Comparison of ENCODE assay signal across 16 cellular contexts in genomic region chr5:143850050-143850713, GRCh38. TPM values are rescaled to one million over a fixed set of nuclear protein-coding genes. Genes with fewer than 3 reads are reported as not detected.
DNase-seq lines count a peak whose midpoint lies in the region; ATAC-seq lines count a peak whose summit lies in the region.
"Had no signal": no experiment of that assay in that cellular context is flagged by ENCODE, and none has a peak within 500 bp of the region (broad histone marks: within the 10 kb centered on the region; RNA-seq: fewer than 3 reads in every experiment).

No MANE protein-coding gene starts in this region.

- H3K4me3 ChIP-seq in CD4-positive, CD25-positive, alpha-beta regulatory T cell (ENCODE audit: low read depth, low read length): peak overlapping the region; percentile 43
- H3K4me3 ChIP-seq: HAP-1, hepatocyte had no signal

- peaks cover 0 to 6% (median 0%) of the 10 kb centered on the region in 4 donors for H3K4me1 Mint-ChIP-seq in CD4-positive, CD25-positive, alpha-beta regulatory T cell
- H3K4me1 Mint-ChIP-seq in T-helper 2 cell treated with Interferon-gamma antibody and Interleukin-4, amounts not matched to agents 5 μg/mL and 100 μg/mL, for 36 hours (ENCODE audit: low read depth): peaks cover 4% of the 10 kb centered on the region

- peak overlapping the region in 1 of 3 donors; percentile 55 for H3K27ac Mint-ChIP-seq in CD4-positive, CD25-positive, alpha-beta regulatory T cell
- no peak overlapping the region for H3K27ac Mint-ChIP-seq in T-helper 2 cell treated with Interferon-gamma antibody and Interleukin-4, amounts not matched to agents 5 μg/mL and 100 μg/mL, for 36 hours
- H3K27ac Mint-ChIP-seq: activated naive CD8-positive, alpha-beta T cell had no signal

- H3K36me3 Mint-ChIP-seq in CD4-positive, CD25-positive, alpha-beta regulatory T cell: no peaks in the 10 kb centered on the region
- no peaks in the 10 kb centered on the region for H3K36me3 Mint-ChIP-seq in T-helper 2 cell treated with Interferon-gamma antibody and Interleukin-4, amounts not matched to agents 5 μg/mL and 100 μg/mL, for 36 hours (ENCODE audit: low read depth)
- H3K36me3 Mint-ChIP-seq: activated naive CD8-positive, alpha-beta T cell had no signal

- peaks cover 0 to 8% (median 0%) of the 10 kb centered on the region in 7 donors for H3K9me3 Mint-ChIP-seq in CD4-positive, CD25-positive, alpha-beta regulatory T cell
- no peaks in the 10 kb centered on the region for H3K9me3 Mint-ChIP-seq in T-helper 2 cell treated with Interferon-gamma antibody and Interleukin-4, amounts not matched to agents 5 μg/mL and 100 μg/mL, for 36 hours

- H3K9me3 ChIP-seq in CD4-positive, CD25-positive, alpha-beta regulatory T cell (ENCODE audit: control insufficient read depth in 2 of 2, low read length in 2 of 2): no peaks in the 10 kb centered on the region
- H3K9me3 ChIP-seq: HAP-1 had no signal

- ATAC-seq in CD4-positive, CD25-positive, alpha-beta regulatory T cell (ENCODE audit: low read depth in 2 of 2): no peak
- ATAC-seq in GM19043 (IDR thresholded peaks at IDR 0.05; ENCODE audit: low read depth, unreplicated experiment): peak; percentile 59
- peak; percentile 69 for ATAC-seq in HG02870 (IDR thresholded peaks at IDR 0.05; ENCODE audit: unreplicated experiment)

- peaks cover 10% of the 10 kb centered on the region for H3K27me3 Mint-ChIP-seq in CD4-positive, CD25-positive, alpha-beta regulatory T cell
- peaks cover 3% of the 10 kb centered on the region for H3K27me3 Mint-ChIP-seq in T-helper 2 cell treated with Interferon-gamma antibody and Interleukin-4, amounts not matched to agents 5 μg/mL and 100 μg/mL, for 36 hours (ENCODE audit: low read depth)
- H3K27me3 Mint-ChIP-seq: activated naive CD8-positive, alpha-beta T cell had no signal

- H3K27me3 ChIP-seq in CD4-positive, CD25-positive, alpha-beta regulatory T cell (ENCODE audit: control insufficient read depth, insufficient read depth, low read length): peaks cover 3% of the 10 kb centered on the region
- H3K27me3 ChIP-seq: hepatocyte had no signal

- peak overlapping the region in 1 of 4 donors; percentile 60 for H3K4me3 Mint-ChIP-seq in CD4-positive, CD25-positive, alpha-beta regulatory T cell
- H3K4me3 Mint-ChIP-seq in T-helper 2 cell treated with Interferon-gamma antibody and Interleukin-4, amounts not matched to agents 5 μg/mL and 100 μg/mL, for 36 hours: peak overlapping the region; percentile 32
- H3K4me3 Mint-ChIP-seq: activated naive CD8-positive, alpha-beta T cell had no signal

- no peak for DNase-seq in CD4-positive, CD25-positive, alpha-beta regulatory T cell
- no peak for DNase-seq in T-helper 2 cell treated with Interferon-gamma antibody and Interleukin-4, amounts not matched to agents 5 μg/mL and 100 μg/mL, for 36 hours (ENCODE audit: low spot score)
- DNase-seq in Ammon's horn (ENCODE audit: low spot score): no peak
- no peak for DNase-seq in NCI-H1105 (lab: John Stamatoyannopoulos, UW)
- no peak for DNase-seq in activated CD4-positive, alpha-beta T cell treated with anti-CD3 and anti-CD28 coated beads, Interleukin-2, amount 50 U/mL, for 48 hours
- no peak for DNase-seq in amniotic stem cell (lab: John Stamatoyannopoulos, UW)
- DNase-seq: retina had no signal

- H3K4me1 ChIP-seq in CD4-positive, CD25-positive, alpha-beta regulatory T cell (ENCODE audit: control insufficient read depth, insufficient read depth, low read length, poor library complexity, severe bottlenecking): peaks cover 6% of the 10 kb centered on the region
- H3K4me1 ChIP-seq: HAP-1 had no signal

- no peaks in the 10 kb centered on the region for H3K36me3 ChIP-seq in CD4-positive, CD25-positive, alpha-beta regulatory T cell (ENCODE audit: control insufficient read depth, insufficient read depth, low read length)
- H3K36me3 ChIP-seq: HAP-1 had no signal

- H3K27ac ChIP-seq in CD4-positive, CD25-positive, alpha-beta regulatory T cell (ENCODE audit: insufficient read depth, low read length, poor library complexity, severe bottlenecking): no peak overlapping the region
- H3K27ac ChIP-seq: hepatocyte had no signal

RNA-seq across cellular contexts. Expression of gene HMHB1, which starts 38.2 kb away (rescaled TPM):
- total RNA-seq in CD4-positive, CD25-positive, alpha-beta regulatory T cell: not detected
- 10 to 100 TPM in 1 of 4 donors, not detected in 3; 12.2 TPM for polyA plus RNA-seq in CD4-positive, CD25-positive, alpha-beta regulatory T cell
- total RNA-seq: dermis microvascular lymphatic vessel endothelial cell, hepatocyte, HT1080, urinary bladder had no signal
- polyA plus RNA-seq: BJ, hepatocyte, urinary bladder had no signal

Comparison
In these comparisons a context has a peak if more than half of its experiments do, and no peak if none do; other contexts are left out.
1. ATAC-seq: peak in GM19043 (single experiment) and HG02870 (single experiment); none in CD4-positive, CD25-positive, alpha-beta regulatory T cell (0 of 2).